ENCODE assay signal across 9 cellular contexts in genomic region chr22:30289980-30290313, GRCh38. TPM values are rescaled to one million over a fixed set of nuclear protein-coding genes. Genes with fewer than 3 reads are reported as not detected.
A peak's percentile ranks its signal among the peaks of the same experiment; 100 is the strongest.
DNase-seq lines count a peak whose midpoint lies in the region; ATAC-seq, FAIRE-seq and TF ChIP-seq lines count a peak whose summit lies in the region.
"Had no signal": no experiment of that assay in that cellular context is flagged by ENCODE, and none has a peak within 500 bp of the region (broad histone marks: within the 10 kb centered on the region; RNA-seq: fewer than 3 reads in every experiment).

No MANE protein-coding gene starts in this region.

- no peak for TF ChIP-seq EP300 in ovary (IDR thresholded peaks at IDR 0.05)

- H3K9ac ChIP-seq in OCI-LY1 (ENCODE audit: low read length) = peak overlapping the region; percentile 59; the same call in 1 of the 2 replicates

- H3K4me3 ChIP-seq in OCI-LY1 (ENCODE audit: low read depth, low read length, poor library complexity, severe bottlenecking) (peak overlapping the region; percentile 66), esophagus (ENCODE audit: low read depth in 1 of 2, low read length in 2 of 2) (peak overlapping the region; percentile 26 to 89), ovary (peak overlapping the region; percentile 42), small intestine (ENCODE audit: low read depth in 1 of 2, low read length in 2 of 2) (peak overlapping the region in 1 of 2 donors; percentile 70)

- peaks cover 2% of the 10 kb centered on the region for H3K36me3 Mint-ChIP-seq in activated CD8-positive, alpha-beta memory T cell treated with anti-CD3 and anti-CD28 coated beads, Interleukin-2, amount 10 ng/mL, durations not matched to agents 7 days and 5 days

- H3K9me3 Mint-ChIP-seq in activated CD8-positive, alpha-beta memory T cell treated with anti-CD3 and anti-CD28 coated beads, Interleukin-2, amount 10 ng/mL, durations not matched to agents 7 days and 5 days (ENCODE audit: low read depth) = no peaks in the 10 kb centered on the region

- H3K4me3 Mint-ChIP-seq in activated CD8-positive, alpha-beta memory T cell treated with anti-CD3 and anti-CD28 coated beads, Interleukin-2, amount 10 ng/mL, durations not matched to agents 7 days and 5 days = peak overlapping the region; percentile 74

- peak overlapping the region; percentile 75 for H3K4me2 ChIP-seq in OCI-LY1 (ENCODE audit: low read length)

- H4K20me1 ChIP-seq in OCI-LY1 (ENCODE audit: insufficient read depth, low read length) = no peaks in the 10 kb centered on the region

- H3K9me3 ChIP-seq in OCI-LY1 (ENCODE audit: low read length) (no peaks in the 10 kb centered on the region), esophagus (ENCODE audit: control insufficient read depth in 2 of 2, insufficient read depth in 1 of 2, low read depth in 1 of 2, low read length in 1 of 2) (no peaks in the 10 kb centered on the region), ovary (no peaks in the 10 kb centered on the region), small intestine (ENCODE audit: control insufficient read depth, low read depth) (no peaks in the 10 kb centered on the region)

- TF ChIP-seq CTCF in OCI-LY1 (IDR thresholded peaks at IDR 0.05; ENCODE audit: low read length) = no peak
- TF ChIP-seq CTCF in ovary (IDR thresholded peaks at IDR 0.05) = no peak

- FAIRE-seq in small intestine (lab: Jason Lieb, UNC) = no peak

- CTCF ChIA-PET in activated CD8-positive, alpha-beta memory T cell treated with anti-CD3 and anti-CD28 coated beads, Interleukin-2, amount 10 ng/mL, durations not matched to agents 7 days and 5 days (lab: Charles Lee) = interaction anchor here (1.7 to 11.4 kb wide), 9 partner anchors 12 to 182 kb away, joined by 5 to 508 read pairs (median 58); partner anchors contain the start of genes CCDC157, MTFP1, RNF215 and SEC14L2

- DNase-seq in activated CD8-positive, alpha-beta memory T cell treated with anti-CD3 and anti-CD28 coated beads, Interleukin-2, amount 10 ng/mL, durations not matched to agents 7 days and 5 days = no peak
- DNase-seq in activated CD8-positive, alpha-beta memory T cell treated with anti-CD3 and anti-CD28 coated beads, Interleukin-2, amount 50 U/mL, for 48 hours = no peak
- DNase-seq in ovary = no peak
- DNase-seq in mucosa of gallbladder (ENCODE audit: low spot score) = no peak
- no peak for DNase-seq in small intestine

- H3K36me3 ChIP-seq in OCI-LY1 (ENCODE audit: insufficient read depth, low read length) (peaks cover 6% of the 10 kb centered on the region; the same call in 1 of the 2 replicates), esophagus (ENCODE audit: control insufficient read depth in 2 of 2, insufficient read depth in 2 of 2, low read length in 1 of 2) (peaks cover 14 to 49% of the 10 kb centered on the region in 2 donors), ovary (no peaks in the 10 kb centered on the region), small intestine (ENCODE audit: control insufficient read depth in 2 of 2, insufficient read depth in 2 of 2, low read length in 2 of 2) (peaks cover 4 to 18% of the 10 kb centered on the region in 2 donors)

- H3K4me1 Mint-ChIP-seq in activated CD8-positive, alpha-beta memory T cell treated with anti-CD3 and anti-CD28 coated beads, Interleukin-2, amount 10 ng/mL, durations not matched to agents 7 days and 5 days = peaks cover 45% of the 10 kb centered on the region

- H3K27me3 Mint-ChIP-seq in activated CD8-positive, alpha-beta memory T cell treated with anti-CD3 and anti-CD28 coated beads, Interleukin-2, amount 10 ng/mL, durations not matched to agents 7 days and 5 days = no peaks in the 10 kb centered on the region

- 10 to 19% methylated on average over 12 of the region's 12 CpGs for WGBS in esophagus, 2 donors
- WGBS in ovary, 3 donors = 9 to 18% (median 14%) methylated on average over 11 to 12 of the region's 12 CpGs
- WGBS in small intestine, 3 donors = 19 to 44% (median 28%) methylated on average over 12 of the region's 12 CpGs

- H3F3A ChIP-seq in OCI-LY1 (ENCODE audit: insufficient read depth, low read length) = no peaks in the 10 kb centered on the region

- no peak overlapping the region for H2AFZ ChIP-seq in OCI-LY1 (ENCODE audit: low read length)

- peak overlapping the region; percentile 83 for H3K27ac Mint-ChIP-seq in activated CD8-positive, alpha-beta memory T cell treated with anti-CD3 and anti-CD28 coated beads, Interleukin-2, amount 10 ng/mL, durations not matched to agents 7 days and 5 days

- H3K27me3 ChIP-seq in OCI-LY1 (ENCODE audit: insufficient read depth, low read length) = no peaks in the 10 kb centered on the region
- H3K27me3 ChIP-seq in esophagus (ENCODE audit: control insufficient read depth in 1 of 2, insufficient read depth in 2 of 2, low read length in 2 of 2) = no peaks in the 10 kb centered on the region
- H3K27me3 ChIP-seq in ovary = no peaks in the 10 kb centered on the region
- H3K27me3 ChIP-seq in small intestine (ENCODE audit: control insufficient read depth in 2 of 2, insufficient read depth in 2 of 2, low read length in 2 of 2) = no peaks in the 10 kb centered on the region

- H3K27ac ChIP-seq in OCI-LY1 (ENCODE audit: low read depth, low read length, poor library complexity, severe bottlenecking) (peak overlapping the region; percentile 59), esophagus (ENCODE audit: low read depth in 2 of 2, low read length in 1 of 2) (peak overlapping the region; percentile 86 to 98), ovary (peak overlapping the region; percentile 83 to 87), small intestine (ENCODE audit: low read depth in 1 of 2, low read length in 1 of 2) (peak overlapping the region in 1 of 2 donors; percentile 65)

- intact Hi-C loops in ovary (cut with DNase I) = loop anchor here in 3 of 4 donors (2.0 to 5.0 kb wide), 4 partner anchors 35 to 97 kb away; partner anchors contain the start of genes CCDC157 (in 2 of the 3), RNF215 (in 2 of the 3) and SF3A1 (in 2 of the 3)

- H3K4me1 ChIP-seq in OCI-LY1 (ENCODE audit: insufficient read depth, low read length, severe bottlenecking) (peaks cover 18% of the 10 kb centered on the region), esophagus (ENCODE audit: control insufficient read depth in 2 of 2, insufficient read depth in 2 of 2, low read length in 1 of 2) (peaks cover 6 to 45% of the 10 kb centered on the region in 2 donors), ovary (ENCODE audit: insufficient read depth) (peaks cover 17% of the 10 kb centered on the region), small intestine (ENCODE audit: control insufficient read depth in 2 of 2, insufficient read depth in 1 of 2, low read depth in 1 of 2, low read length in 1 of 2) (peaks cover 0 to 3% of the 10 kb centered on the region in 2 donors)

- TF ChIP-seq POLR2A in ovary (IDR thresholded peaks at IDR 0.05) = peak; percentile 16

- ATAC-seq in activated CD8-positive, alpha-beta memory T cell treated with anti-CD3 and anti-CD28 coated beads, Interleukin-2, amount 10 ng/mL, durations not matched to agents 7 days and 5 days = peak; percentile 20
- ATAC-seq in GM19328 (IDR thresholded peaks at IDR 0.05; ENCODE audit: unreplicated experiment) = no peak

- no peaks in the 10 kb centered on the region for H3K79me2 ChIP-seq in OCI-LY1 (ENCODE audit: insufficient read depth, low read length)

- H3K9me2 ChIP-seq in OCI-LY1 (ENCODE audit: low read depth, low read length) = no peaks in the 10 kb centered on the region

RNA-seq across cellular contexts. Expression of gene CASTOR1, which starts 0.6 kb away (rescaled TPM):
- 10 to 100 TPM in 1 of 2 experiments, 1 to 10 TPM in 1; 8.7 to 10.2 TPM for total RNA-seq in activated CD8-positive, alpha-beta memory T cell treated with anti-CD3 and anti-CD28 coated beads, Interleukin-2, amount 10 ng/mL, durations not matched to agents 7 days and 5 days
- 10 to 100 TPM; 29.7 to 39.3 TPM for polyA plus RNA-seq in esophagus
- total RNA-seq in ovary = 10 to 100 TPM; 11.0 to 31.2 (median 20.6) TPM
- polyA plus RNA-seq in ovary = 10 to 100 TPM in 1 of 2 donors, 1 to 10 TPM in 1; 3.1 to 22.0 TPM
- 19.1 TPM for total RNA-seq in mucosa of gallbladder
- 1 to 10 TPM; 2.0 to 7.0 (median 2.2) TPM for polyA plus RNA-seq in small intestine

RNA-seq across cellular contexts. Expression of gene OSM, which starts 23.3 kb away (rescaled TPM):
- 100 to 1,000 TPM; 122 to 141 TPM for total RNA-seq in activated CD8-positive, alpha-beta memory T cell treated with anti-CD3 and anti-CD28 coated beads, Interleukin-2, amount 10 ng/mL, durations not matched to agents 7 days and 5 days
- polyA plus RNA-seq in esophagus (under 1 TPM; 0.22 to 0.63 TPM), ovary (under 1 TPM in 1 of 2 donors, not detected in 1; 0.46 TPM), small intestine (under 1 TPM in 1 of 3 donors, not detected in 2; 0.55 TPM)
- total RNA-seq in ovary (1 to 10 TPM in 4 of 7 donors, under 1 TPM in 2, not detected in 1; 0.73 to 4.5 (median 1.2) TPM), mucosa of gallbladder (4.7 TPM)
- total RNA-seq: dermis microvascular lymphatic vessel endothelial cell had no signal

RNA-seq across cellular contexts. Expression of gene TBC1D10A, which starts 36.8 kb away (rescaled TPM):
- total RNA-seq in activated CD8-positive, alpha-beta memory T cell treated with anti-CD3 and anti-CD28 coated beads, Interleukin-2, amount 10 ng/mL, durations not matched to agents 7 days and 5 days = 10 to 100 TPM; 32.2 to 48.1 TPM
- polyA plus RNA-seq in esophagus (10 to 100 TPM; 30.4 to 35.3 TPM), ovary (10 to 100 TPM in 1 of 2 donors, 1 to 10 TPM in 1; 6.1 to 28.1 TPM), small intestine (10 to 100 TPM in 2 of 3 donors, 1 to 10 TPM in 1; 8.5 to 16.3 (median 13.5) TPM)
- total RNA-seq in ovary (10 to 100 TPM; 19.6 to 39.3 (median 30.7) TPM), mucosa of gallbladder (48.4 TPM)

RNA-seq across cellular contexts. Expression of gene LIF, which starts 43.4 kb away (rescaled TPM):
- 100 to 1,000 TPM; 107 to 304 TPM for total RNA-seq in activated CD8-positive, alpha-beta memory T cell treated with anti-CD3 and anti-CD28 coated beads, Interleukin-2, amount 10 ng/mL, durations not matched to agents 7 days and 5 days
- polyA plus RNA-seq in esophagus = 1 to 10 TPM in 1 of 2 donors, under 1 TPM in 1; 0.54 to 1.0 TPM
- total RNA-seq in ovary = 1 to 10 TPM in 5 of 7 donors, under 1 TPM in 2; 0.35 to 8.3 (median 1.9) TPM
- polyA plus RNA-seq in ovary = 1 to 10 TPM; 1.1 to 3.1 TPM
- total RNA-seq in mucosa of gallbladder = 17.8 TPM
- polyA plus RNA-seq in small intestine = 1 to 10 TPM; 3.0 to 7.7 (median 4.2) TPM

Comparison
In these comparisons a context has a peak if more than half of its experiments do, and no peak if none do; other contexts are left out.
1. RNA of gene OSM, which starts 23.3 kb away (total RNA-seq): 122 to 141 TPM in activated CD8-positive, alpha-beta memory T cell treated with anti-CD3 and anti-CD28 coated beads, Interleukin-2, amount 10 ng/mL, durations not matched to agents 7 days and 5 days; 4.7 TPM in mucosa of gallbladder (single experiment) and 0.73 to 4.5 TPM in ovary; every median in the first group is over 10 times any median in the second.